ENCODE assay signal across 14 cellular contexts in the genomic region with DNA sequence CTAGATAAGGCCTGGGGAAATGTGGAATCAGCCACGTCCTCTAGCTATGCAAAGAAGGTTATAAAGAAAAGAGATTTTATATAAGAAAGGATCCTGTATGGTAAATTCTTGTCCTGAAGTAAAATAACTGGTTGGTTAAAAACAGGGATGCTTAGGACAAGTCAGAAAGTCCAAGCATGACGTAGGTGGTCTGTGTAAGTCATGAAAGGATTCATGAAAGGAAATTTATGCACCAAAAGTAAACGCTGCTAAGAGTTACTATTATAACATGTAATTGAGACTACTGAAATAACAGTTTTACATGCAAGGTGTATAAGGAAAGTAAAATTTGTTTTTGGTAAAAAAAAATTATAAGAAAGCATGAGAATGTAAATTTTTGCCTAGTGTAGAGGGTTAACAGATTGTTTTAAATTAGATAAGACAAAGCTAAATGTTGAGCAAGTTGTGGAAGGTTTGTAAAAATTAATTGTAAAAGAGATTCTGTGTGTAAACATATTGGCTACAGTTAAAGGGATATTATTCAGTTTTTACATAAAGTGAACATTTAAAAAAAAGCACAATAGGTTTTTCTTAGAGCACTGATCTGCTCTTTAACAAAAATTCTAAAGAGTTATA. TPM values are rescaled to one million over a fixed set of nuclear protein-coding genes. Genes with fewer than 3 reads are reported as not detected.
DNase-seq lines count a peak whose midpoint lies in the region; ATAC-seq and TF ChIP-seq lines count a peak whose summit lies in the region.
"Had no signal": no experiment of that assay in that cellular context is flagged by ENCODE, and none has a peak within 500 bp of the region (broad histone marks: within the 10 kb centered on the region; RNA-seq: fewer than 3 reads in every experiment).

No MANE protein-coding gene starts in this region.

- TF ChIP-seq CTCF in PC-3 (conservative IDR thresholded peaks at IDR 0.05; ENCODE audit: low read depth, low read length) (no peak), fibroblast of mammary gland (conservative IDR thresholded peaks at IDR 0.05; ENCODE audit: control insufficient read depth, insufficient read depth, low read depth, low read length) (no peak), lower leg skin (IDR thresholded peaks at IDR 0.05) (no peak)

- intact Hi-C loops in PC-3 (cut with micrococcal nuclease): no loop called here
- intact Hi-C loops in lower leg skin (cut with DNase I; ENCODE audit: low total_unique reads): no loop called here

- no peaks in the 10 kb centered on the region for H3K27me3 ChIP-seq in GM23248 (replicated peaks; ENCODE audit: insufficient read depth)
- no peaks in the 10 kb centered on the region for H3K27me3 ChIP-seq in PC-3 (ENCODE audit: low read length)

- H3F3A ChIP-seq in GM23248 (ENCODE audit: insufficient read depth) (peaks cover 4% of the 10 kb centered on the region; the same call in 1 of the 2 replicates), PC-3 (ENCODE audit: low read length, unreplicated experiment) (no peaks in the 10 kb centered on the region)

- 93 to 96% methylated on average over 3 of the region's 3 CpGs for WGBS in GM23248 (ENCODE audit: low coverage in 1 of 2, low lambda C conversion rate in 2 of 2, missing lambda C conversion rate in 2 of 2), 2 experiments
- WGBS in lower leg skin, 2 donors: 77 to 93% methylated on average over 3 of the region's 3 CpGs

- H2AFZ ChIP-seq in GM23248 (no peak overlapping the region), PC-3 (ENCODE audit: low read length) (no peak overlapping the region)

- no peak for ATAC-seq in PC-3
- ATAC-seq in stimulated activated naive B cell treated with anti-CD40 and anti-IgM and Interleukin-4, amounts not matched to agents 10 μg/mL and 1 μg/mL and 100 μg/mL, for 72 hours (replicated peaks): no peak
- ATAC-seq: activated CD4-positive, CD25-positive, alpha-beta regulatory T cell treated with anti-CD3 and anti-CD28 coated beads, Interleukin-2, amount 50 U/mL, for 24 hours; left colon; naive thymus-derived CD8-positive, alpha-beta T cell had no signal

- no peaks in the 10 kb centered on the region for H3K27me3 Mint-ChIP-seq in stimulated activated naive B cell treated with anti-CD40 and anti-IgM and Interleukin-4, amounts not matched to agents 10 μg/mL and 1 μg/mL and 100 μg/mL, for 72 hours
- H3K27me3 Mint-ChIP-seq: CD8-positive, alpha-beta memory T cell; naive thymus-derived CD8-positive, alpha-beta T cell had no signal

- no peak overlapping the region for H3K27ac Mint-ChIP-seq in stimulated activated naive B cell treated with anti-CD40 and anti-IgM and Interleukin-4, amounts not matched to agents 10 μg/mL and 1 μg/mL and 100 μg/mL, for 72 hours
- H3K27ac Mint-ChIP-seq: activated T-helper 1 cell treated with anti-CD3 and anti-CD28 coated beads, Interleukin-12 subunit alpha, Interleukin-12 subunit beta, Interleukin-2, Interleukin-4 antibody, amounts not matched to agents 30 ng/mL and 10 ng/mL and 1 ng/mL, durations not matched to agents 14 hours and 24 hours and 36 hours; CD8-positive, alpha-beta memory T cell; naive thymus-derived CD8-positive, alpha-beta T cell had no signal

- H3K9me3 Mint-ChIP-seq in stimulated activated naive B cell treated with anti-CD40 and anti-IgM and Interleukin-4, amounts not matched to agents 10 μg/mL and 1 μg/mL and 100 μg/mL, for 72 hours: peaks cover 6 to 11% of the 10 kb centered on the region in 2 donors

- POLR2A ChIA-PET in PC-3 (lab: Charles Lee; ENCODE audit: unreplicated experiment): interaction anchor here (0.6 kb wide), 1 partner anchor 404 kb away, joined by 4 read pairs; no protein-coding TSS in a partner anchor

- H3K4me3 ChIP-seq in GM23248: no peak overlapping the region
- H3K4me3 ChIP-seq in PC-3 (ENCODE audit: low read length): no peak overlapping the region; the same call in 1 of the 2 replicates
- H3K4me3 ChIP-seq in fibroblast of mammary gland (ENCODE audit: control insufficient read depth, low read depth, low read length): no peak overlapping the region
- no peak overlapping the region for H3K4me3 ChIP-seq in lower leg skin (ENCODE audit: low read depth, poor library complexity, severe bottlenecking)

- H3K4me1 ChIP-seq in GM23248 (ENCODE audit: insufficient read depth) (peaks cover 7% of the 10 kb centered on the region), PC-3 (ENCODE audit: insufficient read depth, low read length) (no peaks in the 10 kb centered on the region)

- H3K36me3 Mint-ChIP-seq in stimulated activated naive B cell treated with anti-CD40 and anti-IgM and Interleukin-4, amounts not matched to agents 10 μg/mL and 1 μg/mL and 100 μg/mL, for 72 hours: peaks cover 33 to 43% of the 10 kb centered on the region in 2 donors

- H3K4me2 ChIP-seq in GM23248 (ENCODE audit: unreplicated experiment) (no peak overlapping the region), PC-3 (ENCODE audit: low read length) (no peak overlapping the region)

- CTCF ChIA-PET in PC-3 (lab: Charles Lee): no interaction called here

- no peaks in the 10 kb centered on the region for H3K79me2 ChIP-seq in GM23248 (ENCODE audit: insufficient read depth)
- no peaks in the 10 kb centered on the region for H3K79me2 ChIP-seq in PC-3 (ENCODE audit: low read length)

- peak; percentile 22 for DNase-seq in CMK (ENCODE audit: low read depth)
- peak; percentile 7 for DNase-seq in GM23248
- peak; percentile 27 for DNase-seq in PC-3
- peak; percentile 58 for DNase-seq in fibroblast of mammary gland (ENCODE audit: low read depth)
- DNase-seq in activated T-cell treated with anti-CD3 and anti-CD28 coated beads, Interleukin-2, amount 50 U/mL, for 1 hour: no peak
- no peak for DNase-seq in stimulated activated naive B cell treated with anti-CD40 and anti-IgM and Interleukin-4, amounts not matched to agents 10 μg/mL and 1 μg/mL and 100 μg/mL, for 72 hours
- DNase-seq in NCI-H1105 (lab: John Stamatoyannopoulos, UW): no peak
- DNase-seq in lower leg skin (ENCODE audit: low spot score in 2 of 2): no peak
- DNase-seq: CD8-positive, alpha-beta memory T cell; left colon; naive thymus-derived CD8-positive, alpha-beta T cell; NCI-H187 had no signal

- H3K9me3 ChIP-seq in GM23248 (ENCODE audit: low read depth) (peaks cover 6% of the 10 kb centered on the region), PC-3 (ENCODE audit: low read length) (peaks cover 43% of the 10 kb centered on the region)

- no peak overlapping the region for H3K9ac ChIP-seq in GM23248
- no peak overlapping the region for H3K9ac ChIP-seq in PC-3 (ENCODE audit: low read length)

- H3K4me1 Mint-ChIP-seq in stimulated activated naive B cell treated with anti-CD40 and anti-IgM and Interleukin-4, amounts not matched to agents 10 μg/mL and 1 μg/mL and 100 μg/mL, for 72 hours: no peaks in the 10 kb centered on the region

- TF ChIP-seq POLR2A in lower leg skin (IDR thresholded peaks at IDR 0.05): no peak

- no TSS peak for BruUV-seq in PC-3 (replicated peaks; lab: Mats Ljungman, UMichigan)

- no peak overlapping the region for H3K4me3 Mint-ChIP-seq in stimulated activated naive B cell treated with anti-CD40 and anti-IgM and Interleukin-4, amounts not matched to agents 10 μg/mL and 1 μg/mL and 100 μg/mL, for 72 hours
- H3K4me3 Mint-ChIP-seq: activated T-helper 1 cell treated with anti-CD3 and anti-CD28 coated beads, Interleukin-12 subunit alpha, Interleukin-12 subunit beta, Interleukin-2, Interleukin-4 antibody, amounts not matched to agents 30 ng/mL and 10 ng/mL and 1 ng/mL, durations not matched to agents 14 hours and 24 hours and 36 hours; CD8-positive, alpha-beta memory T cell; naive thymus-derived CD8-positive, alpha-beta T cell had no signal

- H3K36me3 ChIP-seq in GM23248 (ENCODE audit: low read depth) (no peaks in the 10 kb centered on the region), PC-3 (ENCODE audit: low read depth, low read length) (peaks cover 42% of the 10 kb centered on the region)

- no peaks in the 10 kb centered on the region for H4K20me1 ChIP-seq in GM23248 (ENCODE audit: insufficient read depth)
- no peaks in the 10 kb centered on the region for H4K20me1 ChIP-seq in PC-3 (ENCODE audit: low read length)

- H3K27ac ChIP-seq in GM23248 (no peak overlapping the region), PC-3 (ENCODE audit: low read length) (no peak overlapping the region)

- in situ Hi-C loops in GM23248 (cut with MboI): no loop called here

- H3K9me2 ChIP-seq in GM23248 (ENCODE audit: insufficient read depth) (no peaks in the 10 kb centered on the region), PC-3 (replicated peaks; ENCODE audit: low read length) (no peaks in the 10 kb centered on the region)

RNA-seq across cellular contexts. Expression of gene PIGK, which starts 43.9 kb away (rescaled TPM):
- total RNA-seq in GM23248 (2014; rRNA removed; shearing (Covaris generic)): 55.3 and 60.0 TPM in 2 replicates
- polyA plus RNA-seq in GM23248 (2016; fragmentation: Nextera tagmentation; extraction: Ambion mirVana): 79.2 and 79.8 TPM in 2 replicates
- total RNA-seq in PC-3 (2014; rRNA removed): 24.8 and 40.3 TPM in 2 replicates
- total RNA-seq in lower leg skin: 10 to 100 TPM in 2 of 4 donors, 1 to 10 TPM in 2; 5.1 to 21.1 (median 7.7) TPM

Comparison
In these comparisons a context has a peak if more than half of its experiments do, and no peak if none do; other contexts are left out.
1. DNase-seq: peak in CMK (single experiment), GM23248 (single experiment), PC-3 (single experiment) and fibroblast of mammary gland (single experiment); none in activated T-cell treated with anti-CD3 and anti-CD28 coated beads, Interleukin-2, amount 50 U/mL, for 1 hour (single experiment), stimulated activated naive B cell treated with anti-CD40 and anti-IgM and Interleukin-4, amounts not matched to agents 10 μg/mL and 1 μg/mL and 100 μg/mL, for 72 hours (single experiment), NCI-H1105 (single experiment) and lower leg skin (0 of 2).